In the genomic region with DNA sequence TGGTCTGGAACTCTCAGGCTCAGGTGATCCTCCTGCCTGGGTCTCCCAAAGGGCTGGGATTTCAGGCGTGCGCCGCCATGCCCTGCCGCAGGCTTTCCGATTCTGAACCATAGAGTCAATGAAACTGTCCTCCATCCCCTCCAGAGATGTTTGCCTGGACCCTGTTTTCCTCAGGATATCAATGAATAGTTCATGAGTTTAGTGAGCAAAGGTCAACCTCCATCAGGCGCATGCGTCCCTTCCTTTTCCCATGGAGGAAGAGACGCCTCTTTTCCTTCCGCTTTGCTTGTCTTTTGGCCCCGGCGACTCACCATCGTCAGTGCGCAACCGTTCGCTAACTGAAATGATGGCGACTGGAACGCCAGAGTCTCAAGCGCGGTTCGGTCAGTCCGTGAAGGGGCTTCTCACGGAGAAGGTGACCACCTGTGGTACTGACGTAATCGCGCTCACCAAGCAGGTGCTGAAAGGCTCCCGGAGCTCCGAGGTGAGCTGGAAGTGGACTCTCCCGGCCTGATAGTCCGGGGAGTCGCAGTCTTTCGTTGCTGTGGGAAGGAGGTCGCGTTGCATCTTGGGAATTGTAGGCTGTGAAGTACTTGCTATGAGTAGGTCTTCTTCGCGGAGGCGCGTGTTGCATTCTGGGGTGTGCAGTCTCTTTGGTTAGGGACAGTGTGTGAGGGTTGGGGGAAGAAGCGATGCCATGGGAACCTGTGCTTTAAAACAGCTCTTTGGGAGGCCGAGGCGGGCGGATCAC, we compare ENCODE assay signal across 8 cellular contexts. TPM values are rescaled to one million over a fixed set of nuclear protein-coding genes. Genes with fewer than 3 reads are reported as not detected.
DNase-seq lines count a peak whose midpoint lies in the region; FAIRE-seq and TF ChIP-seq lines count a peak whose summit lies in the region.

A gene with protein sequence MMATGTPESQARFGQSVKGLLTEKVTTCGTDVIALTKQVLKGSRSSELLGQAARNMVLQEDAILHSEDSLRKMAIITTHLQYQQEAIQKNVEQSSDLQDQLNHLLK (plus strand): TSS at position 316 of the 751 bp plus-strand sequence. CDS start 28 bp downstream, at position 344.

- peak within 1 kb of the TSS; percentile 93 for H3K27ac ChIP-seq in H1 (ENCODE audit: low read depth, low read length)
- H3K27ac ChIP-seq in mesenchymal stem cell (ENCODE audit: low read length, poor library complexity, severe bottlenecking): peak within 1 kb of the TSS; percentile 94

- peak; percentile 56 to 96 for TF ChIP-seq POLR2A in H1 (IDR thresholded peaks at IDR 0.05; ENCODE audit: control extremely low read depth in 1 of 2, low read depth in 2 of 2, low read length in 2 of 2)

- H4K91ac ChIP-seq in H1 (replicated peaks; ENCODE audit: insufficient read length, low read length) (peak within 1 kb of the TSS; percentile 78), mesenchymal stem cell (ENCODE audit: low read length) (peak within 1 kb of the TSS; percentile 85)

- no peaks in the 10 kb centered on the region for H3K27me3 ChIP-seq in H1 (replicated peaks in 1 of 4; ENCODE audit: control insufficient read depth in 3 of 4, extremely low read depth in 1 of 4, insufficient read depth in 3 of 4, low read length in 3 of 4)
- no peaks in the 10 kb centered on the region for H3K27me3 ChIP-seq in mesenchymal stem cell (ENCODE audit: control insufficient read depth in 1 of 2, insufficient read depth in 1 of 2, low read length in 2 of 2)

- peak within 1 kb of the TSS; percentile 94; the same call in 1 of the 2 replicates for H4K8ac ChIP-seq in H1 (ENCODE audit: extremely low read depth, insufficient read depth, low read length)
- peak within 1 kb of the TSS; percentile 98 for H4K8ac ChIP-seq in mesenchymal stem cell (ENCODE audit: low read length)

- CTCF ChIA-PET in H1 (lab: Charles Lee; ENCODE audit: partially characterized antibody): interaction anchor here (0.8 to 1.0 kb wide), 4 partner anchors 18 to 215 kb away, joined by 3 to 4 read pairs (median 3); no protein-coding TSS in a partner anchor

- H3K23me2 ChIP-seq in H1 (ENCODE audit: low read depth, low read length): no peaks in the 10 kb centered on the region

- 0 out of 2 replicates have a peak within 1 kb of the TSS, but pooled peaks have one; percentile 55 for H2BK15ac ChIP-seq in H1 (ENCODE audit: low read length)
- H2BK15ac ChIP-seq in mesenchymal stem cell (ENCODE audit: low read depth, poor library complexity, severe bottlenecking): peak within 1 kb of the TSS; percentile 44

- no peak within 1 kb of the TSS for H3K14ac ChIP-seq in H1 (ENCODE audit: insufficient read length)
- H3K14ac ChIP-seq in mesenchymal stem cell (ENCODE audit: low read length in 2 of 2): peak within 1 kb of the TSS in 1 of 2 experiments; percentile 93

- H2AK5ac ChIP-seq in H1 (ENCODE audit: low read depth, low read length): no peak within 1 kb of the TSS
- H2AK5ac ChIP-seq in mesenchymal stem cell (ENCODE audit: low read length, severe bottlenecking): no peak within 1 kb of the TSS

- H3K79me1 ChIP-seq in H1 (ENCODE audit: low read depth, low read length) (no peaks in the 10 kb centered on the region), mesenchymal stem cell (replicated peaks; ENCODE audit: low read length, poor library complexity, severe bottlenecking) (peaks cover 8% of the 10 kb centered on the region)

- peak within 1 kb of the TSS; percentile 100 for H2AFZ ChIP-seq in H1 (ENCODE audit: low read length)
- H2AFZ ChIP-seq in mesenchymal stem cell (ENCODE audit: low read depth, low read length): peak within 1 kb of the TSS; percentile 75

- no peaks in the 10 kb centered on the region for H3K9me3 ChIP-seq in H1 (ENCODE audit: insufficient read depth in 2 of 2, low read depth in 1 of 2, low read length in 1 of 2)
- H3K9me3 ChIP-seq in mesenchymal stem cell (ENCODE audit: control insufficient read depth, low read length): no peaks in the 10 kb centered on the region

- H3K9ac ChIP-seq in H1 (replicated peaks in 1 of 4; ENCODE audit: extremely low read depth in 1 of 4, low read depth in 3 of 4, low read length in 3 of 4) (peak within 1 kb of the TSS; percentile 55 to 92 (median 82)), mesenchymal stem cell (ENCODE audit: low read length) (peak within 1 kb of the TSS; percentile 97)

- H3K4ac ChIP-seq in H1 (replicated peaks; ENCODE audit: insufficient read length, low read depth, low read length) (no peak within 1 kb of the TSS), mesenchymal stem cell (ENCODE audit: low read depth in 1 of 2, low read length in 2 of 2) (peak within 1 kb of the TSS in 1 of 2 experiments; percentile 87)

- H2BK20ac ChIP-seq in H1 (ENCODE audit: low read length): no peak within 1 kb of the TSS

- H3K4me3 ChIP-seq in H1 (ENCODE audit: extremely low read depth in 1 of 4, insufficient read depth in 2 of 4, low read depth in 3 of 4, low read length in 4 of 4): peak within 1 kb of the TSS; percentile 81 to 99 (median 91)
- peak within 1 kb of the TSS; percentile 75 to 91 for H3K4me3 ChIP-seq in mesenchymal stem cell (ENCODE audit: insufficient read depth in 1 of 2, low read depth in 1 of 2, low read length in 2 of 2)

- TF ChIP-seq CTCF in GM20000 (IDR thresholded peaks at IDR 0.05; ENCODE audit: extremely low read depth, missing control alignments): no peak
- TF ChIP-seq CTCF in H1 (IDR thresholded peaks at IDR 0.05; ENCODE audit: control extremely low read depth in 1 of 3, insufficient read depth in 1 of 3, low read depth in 1 of 3, low read length in 3 of 3): no peak

- H2BK120ac ChIP-seq in H1 (replicated peaks; ENCODE audit: low read depth, low read length) (no peak within 1 kb of the TSS), mesenchymal stem cell (ENCODE audit: low read depth, low read length) (no peak within 1 kb of the TSS)

- H3K56ac ChIP-seq in H1 (replicated peaks; ENCODE audit: insufficient read length, low read depth, low read length): peak within 1 kb of the TSS; percentile 82

- POLR2A ChIA-PET in H1 (lab: Charles Lee; ENCODE audit: partially characterized antibody): interaction anchor here (0.6 to 2.6 kb wide), 10 partner anchors 12 to 185 kb away, joined by 3 to 18 read pairs (median 4); partner anchors contain the start of genes AS3MT and CNNM2

- peak within 1 kb of the TSS; percentile 99 for H2BK5ac ChIP-seq in H1 (ENCODE audit: low read depth, low read length)
- H2BK5ac ChIP-seq in mesenchymal stem cell (ENCODE audit: low read depth, low read length, poor library complexity, severe bottlenecking): peak within 1 kb of the TSS; percentile 90

- FAIRE-seq in H1 (lab: Jason Lieb, UNC): peak; percentile 93

- H3K4me1 ChIP-seq in H1 (replicated peaks in 1 of 4; ENCODE audit: control insufficient read depth in 3 of 4, insufficient read depth in 4 of 4, low read length in 3 of 4) (peaks cover 0 to 2% (median 0%) of the 10 kb centered on the region in 4 experiments; a peak in 2 of 7 replicates), mesenchymal stem cell (ENCODE audit: control insufficient read depth, insufficient read depth, low read depth, low read length) (peaks cover 2% of the 10 kb centered on the region)

- H3K36me3 ChIP-seq in H1 (ENCODE audit: control insufficient read depth in 2 of 4, insufficient read depth in 4 of 4, low read length in 3 of 4) (no peaks in the 10 kb centered on the region), mesenchymal stem cell (ENCODE audit: control insufficient read depth in 1 of 2, insufficient read depth in 2 of 2, low read depth in 1 of 2, low read length in 2 of 2) (no peaks in the 10 kb centered on the region)

- peak within 1 kb of the TSS; percentile 23 to 82 for H3K4me2 ChIP-seq in H1 (ENCODE audit: insufficient read depth in 1 of 2, low read depth in 2 of 2, low read length in 2 of 2)
- peak within 1 kb of the TSS; percentile 75 for H3K4me2 ChIP-seq in mesenchymal stem cell (ENCODE audit: low read length, poor library complexity, severe bottlenecking)

- H2BK12ac ChIP-seq in H1 (ENCODE audit: low read depth, low read length) (peak within 1 kb of the TSS; percentile 98), mesenchymal stem cell (ENCODE audit: low read length in 2 of 2) (peak within 1 kb of the TSS in 1 of 2 experiments; percentile 79)

- H3K18ac ChIP-seq in H1 (ENCODE audit: extremely low read depth, low read length) (peak within 1 kb of the TSS; percentile 95), mesenchymal stem cell (ENCODE audit: low read depth in 1 of 2, low read length in 2 of 2) (peak within 1 kb of the TSS; percentile 89 to 98)

- H3K23ac ChIP-seq in H1 (ENCODE audit: insufficient read length) (no peak within 1 kb of the TSS), mesenchymal stem cell (ENCODE audit: low read length in 2 of 2) (no peak within 1 kb of the TSS)

- H3K79me2 ChIP-seq in H1 (ENCODE audit: control insufficient read depth in 1 of 2, insufficient read depth in 2 of 2, low read length in 2 of 2): no peaks in the 10 kb centered on the region

- H4K5ac ChIP-seq in H1 (ENCODE audit: insufficient read length, low read depth, low read length): peak within 1 kb of the TSS; percentile 92

- TF ChIP-seq RAD21 in H1 (IDR thresholded peaks at IDR 0.05 in 1 of 2, conservative IDR thresholded peaks at IDR 0.05 in 1 of 2; ENCODE audit: low read depth in 2 of 2, low read length in 2 of 2): no peak

- H4K20me1 ChIP-seq in H1 (replicated peaks in 1 of 2; ENCODE audit: control insufficient read depth in 1 of 2, insufficient read depth in 2 of 2, low read length in 2 of 2): peaks cover 0 to 1% of the 10 kb centered on the region in 2 experiments

- WGBS in H1 (ENCODE audit: extremely low coverage in 1 of 2, insufficient coverage in 1 of 2, insufficient read length in 1 of 2, insufficient replicate concordance in 2 of 2, low coverage in 1 of 2, low lambda C conversion rate in 2 of 2, missing lambda C conversion rate in 1 of 2), 2 experiments: 8% methylated on average over 41 of the region's 41 CpGs; no CpG with 5 or more reads in 1 of the 2 experiments
- 7% methylated on average over 37 of the region's 41 CpGs for WGBS in mesenchymal stem cell

- DNase-seq in CMK (ENCODE audit: low read depth) (peak; percentile 86), GM20000 (ENCODE audit: low spot score) (peak; percentile 89), HT-29 (ENCODE audit: low spot score) (peak; percentile 96), NOMO-1 (lab: John Stamatoyannopoulos, UW; ENCODE audit: unreplicated experiment in 2 of 2) (peak; percentile 95 to 96), H1 (ENCODE audit: low read depth in 1 of 2, low spot score in 2 of 2) (peak; percentile 86), mesenchymal stem cell (peak; percentile 99)
- peak; percentile 60 to 79 (median 74) for DNase-seq in activated CD8-positive, alpha-beta memory T cell treated with anti-CD3 and anti-CD28 coated beads for 48 hours (ENCODE audit: low read depth in 2 of 3, low spot score in 2 of 3)
- DNase-seq in stimulated activated CD8-positive, alpha-beta memory T cell treated with anti-CD3 and anti-CD28 coated beads, Interleukin-12 subunit alpha, Interleukin-12 subunit beta, amount 100 ng/mL, for 4 hours (ENCODE audit: low read depth): peak; percentile 73

- TF ChIP-seq EP300 in H1 (IDR thresholded peaks at IDR 0.05; ENCODE audit: borderline replicate concordance in 1 of 2, low read depth in 2 of 2, low read length in 2 of 2): no peak

RNA-seq across cellular contexts. Expression of the gene that starts here (rescaled TPM):
- total RNA-seq in HT-29 (2014; rRNA removed; shearing (Covaris generic)): 9.4 and 10.8 TPM in 2 replicates
- 2.3 and 3.7 TPM in 2 replicates for total RNA-seq in H1 (2021; fragmentation: NEBNext Ultra II Directional; extraction: Animal tissue kit (Norgen Biotek cat#: 25700))
- polyA plus RNA-seq in H1 (2011; rRNA removed): 3.8 and 6.7 TPM in 2 replicates
- polyA plus RNA-seq in H1 (2011; cell fraction: cytosol; rRNA removed): 10.9 TPM
- 3.9 TPM for polyA plus RNA-seq in H1 (2011; cell fraction: nucleus; rRNA removed)
- 3.7 to 6.0 TPM (median 4.2 TPM) in 4 replicates for polyA plus RNA-seq in H1 (2012, experiment 1 of 2)
- 2.3 TPM for polyA plus RNA-seq in H1 (2012, experiment 2 of 2)
- polyA plus RNA-seq in H1 (2013, experiment 1 of 2): 3.8 TPM
- 2.9 TPM for polyA plus RNA-seq in H1 (2013, experiment 2 of 2)
- 2.6 and 4.1 TPM in 2 replicates for polyA minus RNA-seq in H1 (2011; rRNA and poly(A)+ RNA removed)
- 3.7 TPM for polyA minus RNA-seq in H1 (2011; cell fraction: cytosol; rRNA and poly(A)+ RNA removed)
- polyA minus RNA-seq in H1 (2011; cell fraction: nucleus; rRNA and poly(A)+ RNA removed): 2.5 TPM
- polyA plus RNA-seq in mesenchymal stem cell (2013, experiment 1 of 2): 17.4 TPM
- 18.1 TPM for polyA plus RNA-seq in mesenchymal stem cell (2013, experiment 2 of 2)

Comparison
In these comparisons a context has a peak if more than half of its experiments do, and no peak if none do; other contexts are left out.
1. Peak in every context shown above with its lines: DNase-seq, H3K4me3 ChIP-seq and H3K27ac ChIP-seq.